1 cellular context compared by ENCODE assay signal in genomic region chr7:27377988-27378387, GRCh38.
TF ChIP-seq lines count a peak whose summit lies in the region.

No MANE protein-coding gene starts in this region.

TF ChIP-seq in Ishikawa, 13 proteins besides CTCF, POLR2A, EP300 and RAD21 (continued from another document):
- TF ChIP-seq, protein P1, sequence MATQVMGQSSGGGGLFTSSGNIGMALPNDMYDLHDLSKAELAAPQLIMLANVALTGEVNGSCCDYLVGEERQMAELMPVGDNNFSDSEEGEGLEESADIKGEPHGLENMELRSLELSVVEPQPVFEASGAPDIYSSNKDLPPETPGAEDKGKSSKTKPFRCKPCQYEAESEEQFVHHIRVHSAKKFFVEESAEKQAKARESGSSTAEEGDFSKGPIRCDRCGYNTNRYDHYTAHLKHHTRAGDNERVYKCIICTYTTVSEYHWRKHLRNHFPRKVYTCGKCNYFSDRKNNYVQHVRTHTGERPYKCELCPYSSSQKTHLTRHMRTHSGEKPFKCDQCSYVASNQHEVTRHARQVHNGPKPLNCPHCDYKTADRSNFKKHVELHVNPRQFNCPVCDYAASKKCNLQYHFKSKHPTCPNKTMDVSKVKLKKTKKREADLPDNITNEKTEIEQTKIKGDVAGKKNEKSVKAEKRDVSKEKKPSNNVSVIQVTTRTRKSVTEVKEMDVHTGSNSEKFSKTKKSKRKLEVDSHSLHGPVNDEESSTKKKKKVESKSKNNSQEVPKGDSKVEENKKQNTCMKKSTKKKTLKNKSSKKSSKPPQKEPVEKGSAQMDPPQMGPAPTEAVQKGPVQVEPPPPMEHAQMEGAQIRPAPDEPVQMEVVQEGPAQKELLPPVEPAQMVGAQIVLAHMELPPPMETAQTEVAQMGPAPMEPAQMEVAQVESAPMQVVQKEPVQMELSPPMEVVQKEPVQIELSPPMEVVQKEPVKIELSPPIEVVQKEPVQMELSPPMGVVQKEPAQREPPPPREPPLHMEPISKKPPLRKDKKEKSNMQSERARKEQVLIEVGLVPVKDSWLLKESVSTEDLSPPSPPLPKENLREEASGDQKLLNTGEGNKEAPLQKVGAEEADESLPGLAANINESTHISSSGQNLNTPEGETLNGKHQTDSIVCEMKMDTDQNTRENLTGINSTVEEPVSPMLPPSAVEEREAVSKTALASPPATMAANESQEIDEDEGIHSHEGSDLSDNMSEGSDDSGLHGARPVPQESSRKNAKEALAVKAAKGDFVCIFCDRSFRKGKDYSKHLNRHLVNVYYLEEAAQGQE (IDR thresholded peaks at IDR 0.05; ENCODE audit: low read depth) = no peak
- TF ChIP-seq EGR1 (IDR thresholded peaks at IDR 0.05) = no peak
